1 cellular context compared by ENCODE assay signal in the genomic region with DNA sequence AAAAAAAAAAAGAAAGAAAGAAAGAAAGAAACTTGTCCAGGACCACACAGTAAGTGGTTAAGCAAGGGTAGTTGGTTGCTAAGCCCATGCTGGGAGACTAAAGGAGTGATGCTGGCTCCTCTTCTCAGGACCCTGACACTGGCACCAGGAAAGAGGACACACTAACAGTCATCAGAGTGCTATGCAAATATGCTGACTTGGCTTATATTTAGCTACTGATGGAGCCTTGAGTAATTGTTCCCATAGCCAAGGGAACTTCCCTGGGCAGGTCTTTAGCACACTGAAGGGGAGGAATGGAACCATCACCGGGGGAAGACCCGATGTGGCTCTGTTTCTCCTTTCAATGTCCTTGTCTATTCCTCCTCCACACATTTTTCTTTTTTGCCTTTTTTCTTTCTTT.
TF ChIP-seq lines count a peak whose summit lies in the region.

No MANE protein-coding gene starts in this region.

TF ChIP-seq in HCT116, 20 proteins besides CTCF, POLR2A, EP300 and RAD21 (continued from another document):
- TF ChIP-seq, protein P1, sequence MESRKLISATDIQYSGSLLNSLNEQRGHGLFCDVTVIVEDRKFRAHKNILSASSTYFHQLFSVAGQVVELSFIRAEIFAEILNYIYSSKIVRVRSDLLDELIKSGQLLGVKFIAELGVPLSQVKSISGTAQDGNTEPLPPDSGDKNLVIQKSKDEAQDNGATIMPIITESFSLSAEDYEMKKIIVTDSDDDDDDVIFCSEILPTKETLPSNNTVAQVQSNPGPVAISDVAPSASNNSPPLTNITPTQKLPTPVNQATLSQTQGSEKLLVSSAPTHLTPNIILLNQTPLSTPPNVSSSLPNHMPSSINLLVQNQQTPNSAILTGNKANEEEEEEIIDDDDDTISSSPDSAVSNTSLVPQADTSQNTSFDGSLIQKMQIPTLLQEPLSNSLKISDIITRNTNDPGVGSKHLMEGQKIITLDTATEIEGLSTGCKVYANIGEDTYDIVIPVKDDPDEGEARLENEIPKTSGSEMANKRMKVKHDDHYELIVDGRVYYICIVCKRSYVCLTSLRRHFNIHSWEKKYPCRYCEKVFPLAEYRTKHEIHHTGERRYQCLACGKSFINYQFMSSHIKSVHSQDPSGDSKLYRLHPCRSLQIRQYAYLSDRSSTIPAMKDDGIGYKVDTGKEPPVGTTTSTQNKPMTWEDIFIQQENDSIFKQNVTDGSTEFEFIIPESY (IDR thresholded peaks at IDR 0.05; ENCODE audit: extremely low read depth, insufficient replicate concordance, low read length) = no peak
